ENCODE assay signal across 9 cellular contexts in genomic region chr18:37778417-37779165, GRCh38.
DNase-seq lines count a peak whose midpoint lies in the region; ATAC-seq and TF ChIP-seq lines count a peak whose summit lies in the region.
"Had no signal": no experiment of that assay in that cellular context is flagged by ENCODE, and none has a peak within 500 bp of the region (broad histone marks: within the 10 kb centered on the region; RNA-seq: fewer than 3 reads in every experiment).

No MANE protein-coding gene starts in this region.

- H3K27ac Mint-ChIP-seq in chondrocyte (ENCODE audit: unreplicated experiment) = no peak overlapping the region

- H3K27me3 ChIP-seq in thoracic aorta (replicated peaks; ENCODE audit: insufficient read depth) = no peaks in the 10 kb centered on the region

- H3K9me3 ChIP-seq in thoracic aorta = no peaks in the 10 kb centered on the region

- H3K9me3 Mint-ChIP-seq in chondrocyte (ENCODE audit: low read depth) = no peaks in the 10 kb centered on the region

- peak; percentile 1 for DNase-seq in ELR (ENCODE audit: low read depth)
- DNase-seq in Jurkat, Clone E6-1 (ENCODE audit: low read depth, low spot score) = peak; percentile 47
- peak; percentile 54 to 56 for DNase-seq in SHP77 (lab: John Stamatoyannopoulos, UW)
- DNase-seq in chondrocyte (ENCODE audit: low spot score) = no peak
- DNase-seq in lung microvascular endothelial cell (ENCODE audit: low read depth in 2 of 2) = peak; percentile 37 to 59
- no peak for DNase-seq in thoracic aorta (ENCODE audit: low spot score)

- H3K4me3 Mint-ChIP-seq in chondrocyte (ENCODE audit: unreplicated experiment) = no peak overlapping the region

- no peak overlapping the region for H3K4me3 ChIP-seq in Jurkat, Clone E6-1 (ENCODE audit: low read length)
- no peak overlapping the region for H3K4me3 ChIP-seq in thoracic aorta
- H3K4me3 ChIP-seq: skin epidermis had no signal

- peak; percentile 83 for TF ChIP-seq CTCF in chondrocyte (IDR thresholded peaks at IDR 0.05)
- peak; percentile 31 for TF ChIP-seq CTCF in thoracic aorta (IDR thresholded peaks at IDR 0.05)

- no peak overlapping the region for H3K27ac ChIP-seq in thoracic aorta
- H3K27ac ChIP-seq: skin epidermis had no signal

- no peaks in the 10 kb centered on the region for H3K4me1 ChIP-seq in thoracic aorta (ENCODE audit: control insufficient read depth in 1 of 2, low read depth in 2 of 2)

- ATAC-seq in GM21515 (IDR thresholded peaks at IDR 0.05; ENCODE audit: unreplicated experiment) (peak; percentile 89), thoracic aorta (ENCODE audit: insufficient number of reproducible peaks, low FRiP score, low read depth) (no peak), HG03520 (IDR thresholded peaks at IDR 0.05; ENCODE audit: unreplicated experiment) (no peak)

- no peaks in the 10 kb centered on the region for H3K4me1 Mint-ChIP-seq in chondrocyte (ENCODE audit: low read depth)

- no peaks in the 10 kb centered on the region for H3K36me3 Mint-ChIP-seq in chondrocyte (ENCODE audit: low read depth)

- peaks cover 7% of the 10 kb centered on the region for H3K27me3 Mint-ChIP-seq in chondrocyte (ENCODE audit: low read depth)

- no peaks in the 10 kb centered on the region for H3K36me3 ChIP-seq in thoracic aorta

Comparison
In these comparisons a context has a peak if more than half of its experiments do, and no peak if none do; other contexts are left out.
1. DNase-seq: peak in ELR (single experiment), Jurkat, Clone E6-1 (single experiment), SHP77 (2 of 2) and lung microvascular endothelial cell (2 of 2); none in chondrocyte (single experiment) and thoracic aorta (single experiment).